8 cellular contexts compared by ENCODE assay signal in genomic region chr14:77708749-77709148, GRCh38. TPM values are rescaled to one million over a fixed set of nuclear protein-coding genes. Genes with fewer than 3 reads are reported as not detected.
DNase-seq lines count a peak whose midpoint lies in the region; ATAC-seq and TF ChIP-seq lines count a peak whose summit lies in the region.

No MANE protein-coding gene starts in this region.

- H3K27ac ChIP-seq in KOPT-K1 (ENCODE audit: low read depth, low read length, poor library complexity, severe bottlenecking) (peak overlapping the region; percentile 73), duodenal mucosa (ENCODE audit: low read depth, low read length) (no peak overlapping the region)

- H3K27me3 Mint-ChIP-seq in nephron (ENCODE audit: low read depth): no peaks in the 10 kb centered on the region

- H3K9me3 ChIP-seq in BE2C (no peaks in the 10 kb centered on the region), KOPT-K1 (ENCODE audit: insufficient read depth, low read length, poor library complexity, severe bottlenecking) (no peaks in the 10 kb centered on the region), duodenal mucosa (ENCODE audit: control insufficient read depth in 1 of 2, low read length in 2 of 2) (no peaks in the 10 kb centered on the region)

- H3K9me3 Mint-ChIP-seq in nephron: no peaks in the 10 kb centered on the region

- ATAC-seq in HG02763 (IDR thresholded peaks at IDR 0.05; ENCODE audit: unreplicated experiment): no peak
- no peak for ATAC-seq in GM18511 (IDR thresholded peaks at IDR 0.05; ENCODE audit: unreplicated experiment)

- peaks cover 4% of the 10 kb centered on the region for H3K4me1 ChIP-seq in BE2C
- H3K4me1 ChIP-seq in duodenal mucosa (ENCODE audit: control insufficient read depth in 1 of 2, insufficient read depth in 2 of 2, low read length in 2 of 2): peaks cover 24 to 29% of the 10 kb centered on the region in 2 donors

- H3K36me3 Mint-ChIP-seq in nephron (ENCODE audit: low read depth): peaks cover 26% of the 10 kb centered on the region

- peak overlapping the region; percentile 78 to 86 for H3K9ac ChIP-seq in duodenal mucosa (ENCODE audit: low read depth in 1 of 2, low read length in 2 of 2)

- H3K4me3 Mint-ChIP-seq in nephron: peak overlapping the region; percentile 90 to 98 (median 95)

- H3K27me3 ChIP-seq in BE2C (no peaks in the 10 kb centered on the region), duodenal mucosa (ENCODE audit: control insufficient read depth in 1 of 2, insufficient read depth in 2 of 2, low read length in 2 of 2) (no peaks in the 10 kb centered on the region)

- peaks cover 41% of the 10 kb centered on the region for H3K4me1 Mint-ChIP-seq in nephron

- H3K4me3 ChIP-seq in BE2C (ENCODE audit: low read depth, low read length) (peak overlapping the region; percentile 89), duodenal mucosa (ENCODE audit: low read depth in 1 of 2, low read length in 2 of 2) (peak overlapping the region; percentile 93 to 100)

- TF ChIP-seq CTCF in BE2C (IDR thresholded peaks at IDR 0.05; ENCODE audit: low read depth, low read length) (no peak), nephron (IDR thresholded peaks at IDR 0.05; ENCODE audit: unreplicated experiment in 3 of 3) (no peak)

- H3K36me3 ChIP-seq in BE2C: peaks cover 41% of the 10 kb centered on the region
- H3K36me3 ChIP-seq in KOPT-K1 (ENCODE audit: insufficient read depth, low read length): peaks cover 63% of the 10 kb centered on the region
- H3K36me3 ChIP-seq in duodenal mucosa (ENCODE audit: control insufficient read depth in 1 of 2, insufficient read depth in 2 of 2, low read length in 2 of 2): peaks cover 16 to 32% of the 10 kb centered on the region in 2 donors

- peak overlapping the region; percentile 69 to 84 (median 82) for H3K27ac Mint-ChIP-seq in nephron

- DNase-seq in BE2C (no peak), amniotic stem cell (lab: John Stamatoyannopoulos, UW) (no peak), OCI-M2 (lab: John Stamatoyannopoulos, UW; ENCODE audit: unreplicated experiment) (no peak)

RNA-seq across cellular contexts. Expression of gene SLIRP, which starts 0.8 kb away (rescaled TPM):
- polyA plus RNA-seq in BE2C (2012; ENCODE audit: insufficient read depth, insufficient read length, low read depth): 363 TPM

RNA-seq across cellular contexts. Expression of gene ALKBH1, which starts 0.9 kb away (rescaled TPM):
- 14.6 TPM for polyA plus RNA-seq in BE2C (2012; ENCODE audit: insufficient read depth, insufficient read length, low read depth)

RNA-seq across cellular contexts. Expression of gene SNW1, which starts 52.2 kb away (rescaled TPM):
- polyA plus RNA-seq in BE2C (2012; ENCODE audit: insufficient read depth, insufficient read length, low read depth): 111 TPM
